ENCODE assay signal across 10 cellular contexts in genomic region chr18:30386624-30387023, GRCh38.
"Had no signal": no experiment of that assay in that cellular context is flagged by ENCODE, and none has a peak within 500 bp of the region (broad histone marks: within the 10 kb centered on the region; RNA-seq: fewer than 3 reads in every experiment).

No MANE protein-coding gene starts in this region.

- H3K27ac Mint-ChIP-seq: GM23338, H9, HFFc6 had no signal

- H3K9me3 Mint-ChIP-seq: GM23338 had no signal

- H3K4me2 ChIP-seq: GM23338 had no signal

- H3K4me1 ChIP-seq: HAP-1 had no signal

- H3K4me3 Mint-ChIP-seq: GM23338, H9, HFFc6 had no signal

- H3K9me3 ChIP-seq: HAP-1 had no signal

- ATAC-seq: HCT116 had no signal

- H3K9ac ChIP-seq: GM23248 had no signal

- FAIRE-seq: H1, H54 had no signal

- DNase-seq: GM23248, GOT3, H9, HCEC 1CT, HFFc6 had no signal

- H3K27ac ChIP-seq: GM23248 had no signal

- H3K4me3 ChIP-seq: GM23248, GM23338, HAP-1 had no signal

- H2AFZ ChIP-seq: GM23248, GM23338 had no signal

- H3K36me3 ChIP-seq: HAP-1 had no signal
